ENCODE assay signal across 19 cellular contexts in genomic region chr4:8741513-8742226, GRCh38.
"Had no signal": no experiment of that assay in that cellular context is flagged by ENCODE, and none has a peak within 500 bp of the region (broad histone marks: within the 10 kb centered on the region; RNA-seq: fewer than 3 reads in every experiment).

No MANE protein-coding gene starts in this region.

- DNase-seq: activated CD4-positive, alpha-beta T cell treated with anti-CD3 and anti-CD28 coated beads for 48 hours; activated naive CD8-positive, alpha-beta T cell treated with anti-CD3 and anti-CD28 coated beads, Interleukin-2, amount 10 ng/mL, durations not matched to agents 7 days and 5 days; activated T-cell treated with anti-CD3 and anti-CD28 coated beads, Interleukin-2, amount 50 U/mL, for 1 hour; anterior cingulate cortex; glutamatergic neuron; left cardiac atrium; mucosa of descending colon; nucleus accumbens; stimulated activated CD4-positive, alpha-beta T cell treated with anti-CD3 and anti-CD28 coated beads, Interleukin-15, amount 100 ng/mL, for 24 hours; stimulated activated CD4-positive, alpha-beta T cell treated with anti-CD3 and anti-CD28 coated beads, Interleukin-4, amount 100 ng/mL, for 24 hours; T-helper 1 cell; thyroid gland had no signal

- H3K4me3 ChIP-seq: breast epithelium, dorsolateral prefrontal cortex, mucosa of descending colon, prostate gland, SJSA1, thyroid gland had no signal

- H3K4me1 Mint-ChIP-seq: activated naive CD8-positive, alpha-beta T cell treated with anti-CD3 and anti-CD28 coated beads, Interleukin-2, amount 10 ng/mL, durations not matched to agents 7 days and 5 days had no signal

- H3K27ac ChIP-seq: breast epithelium, dorsolateral prefrontal cortex, prostate gland, SJSA1, thyroid gland had no signal

- H3K4me1 ChIP-seq: breast epithelium, prostate gland, thyroid gland had no signal

- H3K27ac Mint-ChIP-seq: activated naive CD8-positive, alpha-beta T cell treated with anti-CD3 and anti-CD28 coated beads, Interleukin-2, amount 10 ng/mL, durations not matched to agents 7 days and 5 days; naive thymus-derived CD8-positive, alpha-beta T cell; WTC11 had no signal

- H3K36me3 ChIP-seq: breast epithelium, prostate gland, SJSA1, thyroid gland had no signal

- H3K36me3 Mint-ChIP-seq: activated naive CD8-positive, alpha-beta T cell treated with anti-CD3 and anti-CD28 coated beads, Interleukin-2, amount 10 ng/mL, durations not matched to agents 7 days and 5 days; naive thymus-derived CD8-positive, alpha-beta T cell; WTC11 had no signal

- H3K4me3 Mint-ChIP-seq: activated naive CD8-positive, alpha-beta T cell treated with anti-CD3 and anti-CD28 coated beads, Interleukin-2, amount 10 ng/mL, durations not matched to agents 7 days and 5 days; naive thymus-derived CD8-positive, alpha-beta T cell; WTC11 had no signal

- H3K27me3 Mint-ChIP-seq: activated naive CD8-positive, alpha-beta T cell treated with anti-CD3 and anti-CD28 coated beads, Interleukin-2, amount 10 ng/mL, durations not matched to agents 7 days and 5 days had no signal

- ATAC-seq: esophagus mucosa; left cardiac atrium; mucosa of descending colon; naive thymus-derived CD8-positive, alpha-beta T cell; WTC11 had no signal

- H3K9me3 ChIP-seq: breast epithelium, mucosa of descending colon, prostate gland, SJSA1, thyroid gland had no signal

- H3K27me3 ChIP-seq: SJSA1, thyroid gland had no signal
